In the genomic region with DNA sequence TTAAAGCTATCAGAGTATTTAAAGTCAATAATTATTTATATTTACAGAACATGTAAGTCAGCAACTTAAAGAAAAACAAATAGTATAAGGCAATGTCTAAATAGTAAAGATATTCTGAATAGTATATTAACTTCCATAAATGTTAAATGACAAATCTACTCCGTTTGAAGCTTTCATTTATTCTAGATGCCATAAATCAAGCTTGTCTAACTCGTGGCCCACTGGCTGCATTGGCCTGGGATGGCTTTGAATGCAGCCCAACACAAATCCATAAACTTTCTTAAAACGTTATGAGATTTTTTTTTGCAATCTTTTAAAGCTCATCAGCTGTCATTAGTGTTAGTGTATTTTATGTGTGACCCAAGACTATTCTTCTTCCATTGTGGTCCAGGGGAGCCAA, we compare ENCODE assay signal across 35 cellular contexts.
DNase-seq lines count a peak whose midpoint lies in the region; ATAC-seq and TF ChIP-seq lines count a peak whose summit lies in the region.
"Had no signal": no experiment of that assay in that cellular context is flagged by ENCODE, and none has a peak within 500 bp of the region (broad histone marks: within the 10 kb centered on the region; RNA-seq: fewer than 3 reads in every experiment).

No MANE protein-coding gene starts in this region.

- POLR2A ChIA-PET in HEK293T (lab: Yijun Ruan, JAX) (no interaction called here), MCF 10A (lab: Yijun Ruan, JAX) (no interaction called here)

- H3F3A ChIP-seq in SU-DHL-6 (ENCODE audit: insufficient read depth) = no peaks in the 10 kb centered on the region

- H3K27me3 Mint-ChIP-seq in MCF 10A (ENCODE audit: insufficient read depth, unreplicated experiment) = no peaks in the 10 kb centered on the region
- no peaks in the 10 kb centered on the region for H3K27me3 Mint-ChIP-seq in activated T-cell treated with anti-CD3 and anti-CD28 coated beads, Interleukin-2, amount 50 U/mL, for 72 hours (ENCODE audit: low read depth)
- H3K27me3 Mint-ChIP-seq: B cell; CD4-positive, alpha-beta memory T cell; CD4-positive, alpha-beta T cell; CD4-positive, CD25-positive, alpha-beta regulatory T cell; CD8-positive, alpha-beta memory T cell had no signal

- peaks cover 9% of the 10 kb centered on the region for H3K9me3 Mint-ChIP-seq in MCF 10A (ENCODE audit: unreplicated experiment)
- H3K9me3 Mint-ChIP-seq in activated T-cell treated with anti-CD3 and anti-CD28 coated beads, Interleukin-2, amount 50 U/mL, for 72 hours = peaks cover 6 to 13% of the 10 kb centered on the region in 2 donors

- H3K9me3 ChIP-seq in Karpas-422 (ENCODE audit: low read length) (peaks cover 7% of the 10 kb centered on the region; the same call in 1 of the 2 replicates), SU-DHL-6 (ENCODE audit: insufficient read depth, low read length) (no peaks in the 10 kb centered on the region)
- H3K9me3 ChIP-seq: A549, BE2C, BLaER1, Caco-2 had no signal

- intact Hi-C loops in MCF 10A (cut with micrococcal nuclease) = no loop called here

- H3K27ac ChIP-seq in Karpas-422 (ENCODE audit: low read length) (no peak overlapping the region), SU-DHL-6 (ENCODE audit: low read depth, low read length) (no peak overlapping the region)
- H3K27ac ChIP-seq: 22Rv1; A549; BLaER1; BLaER1 treated with 17β-estradiol and CSF1 and Interleukin-3, amounts not matched to agents 10 nM and 100 nM; C4-2B had no signal

- CTCF ChIA-PET in HEK293T (lab: Yijun Ruan, JAX) (no interaction called here), MCF 10A (lab: Yijun Ruan, JAX) (interaction anchor here (1.3 kb wide), 1 partner anchor 25 kb away, joined by 6 read pairs; no protein-coding TSS in a partner anchor)

- H3K36me3 ChIP-seq in Karpas-422 (ENCODE audit: insufficient read depth, low read length) (peaks cover 3% of the 10 kb centered on the region; the same call in 1 of the 2 replicates), SU-DHL-6 (ENCODE audit: low read length) (no peaks in the 10 kb centered on the region)
- H3K36me3 ChIP-seq: BE2C; BLaER1; BLaER1 treated with 17β-estradiol and CSF1 and Interleukin-3, amounts not matched to agents 10 nM and 100 nM had no signal

- no peaks in the 10 kb centered on the region for H3K36me3 Mint-ChIP-seq in MCF 10A (ENCODE audit: insufficient read depth, unreplicated experiment)
- H3K36me3 Mint-ChIP-seq in activated T-cell treated with anti-CD3 and anti-CD28 coated beads, Interleukin-2, amount 50 U/mL, for 72 hours (ENCODE audit: insufficient read depth in 2 of 2) = peaks cover 0 to 4% of the 10 kb centered on the region in 2 donors
- H3K36me3 Mint-ChIP-seq: CD14-positive monocyte; CD4-positive, alpha-beta memory T cell; CD4-positive, CD25-positive, alpha-beta regulatory T cell; CD8-positive, alpha-beta memory T cell; CD8-positive, alpha-beta T cell had no signal

- H4K20me1 ChIP-seq in Karpas-422 (ENCODE audit: insufficient read depth, low read depth, low read length) (no peaks in the 10 kb centered on the region), SU-DHL-6 (ENCODE audit: low read depth, low read length) (no peaks in the 10 kb centered on the region)
- H4K20me1 ChIP-seq: BLaER1; BLaER1 treated with 17β-estradiol and CSF1 and Interleukin-3, amounts not matched to agents 10 nM and 100 nM had no signal

- peak overlapping the region; percentile 77 for H2AFZ ChIP-seq in Karpas-422 (ENCODE audit: low read length)
- H2AFZ ChIP-seq in SU-DHL-6 (ENCODE audit: low read depth, low read length, severe bottlenecking) = peak overlapping the region; percentile 60

- BruUV-seq in MCF 10A (replicated peaks; lab: Mats Ljungman, UMichigan) = no TSS peak

- peak; percentile 35 for DNase-seq in NCI-H82 (lab: John Stamatoyannopoulos, UW)
- DNase-seq in NCI-H82 treated with DMSO at 0.1 percent for 48 hours (lab: John Stamatoyannopoulos, UW; ENCODE audit: unreplicated experiment) = no peak
- DNase-seq in HEK293T (ENCODE audit: extremely low spot score) = no peak
- DNase-seq in Karpas-422 = no peak
- no peak for DNase-seq in MCF 10A (ENCODE audit: unreplicated experiment)
- DNase-seq in activated T-cell treated with anti-CD3 and anti-CD28 coated beads, Interleukin-2, amount 50 U/mL, for 72 hours = no peak
- no peak for DNase-seq in stimulated activated CD4-positive, alpha-beta T cell treated with anti-CD3 and anti-CD28 coated beads, Interleukin-12 subunit alpha, Interleukin-12 subunit beta, amount 100 ng/mL, for 4 hours
- DNase-seq: 8988T; ACHN; AML-193; BE2C; C1 segment of cervical spinal cord; Caco-2; Calu3; CD4-positive, alpha-beta memory T cell; CD4-positive, alpha-beta T cell; CD4-positive, CD25-positive, alpha-beta regulatory T cell; CD8-positive, alpha-beta memory T cell; CD8-positive, alpha-beta T cell; COR-L47; DMS 273 treated with DMSO at 0.1 percent for 48 hours; DMS153; DMS53; DMS79; DMS79 treated with DMSO at 0.1 percent for 48 hours; DND-41; EL had no signal

- TF ChIP-seq CTCF in SU-DHL-6 (IDR thresholded peaks at IDR 0.05; ENCODE audit: insufficient read depth, low read length, poor library complexity, severe bottlenecking) (no peak), MCF 10A (IDR thresholded peaks at IDR 0.05; ENCODE audit: unreplicated experiment) (no peak)

- H3K79me2 ChIP-seq in Karpas-422 (ENCODE audit: low read length) (no peaks in the 10 kb centered on the region), SU-DHL-6 (ENCODE audit: insufficient read depth, low read length) (no peaks in the 10 kb centered on the region)

- H3K9me2 ChIP-seq in Karpas-422 (replicated peaks; ENCODE audit: insufficient read depth, low read length) (no peaks in the 10 kb centered on the region), SU-DHL-6 (replicated peaks; ENCODE audit: insufficient read depth, low read length) (no peaks in the 10 kb centered on the region)

- no peak overlapping the region for H3K9ac ChIP-seq in Karpas-422 (ENCODE audit: low read length)
- no peak overlapping the region for H3K9ac ChIP-seq in SU-DHL-6 (ENCODE audit: low read length)
- H3K9ac ChIP-seq: BLaER1; BLaER1 treated with 17β-estradiol and CSF1 and Interleukin-3, amounts not matched to agents 10 nM and 100 nM had no signal

- no peaks in the 10 kb centered on the region; the same call in 1 of the 2 replicates for H3K4me1 ChIP-seq in Karpas-422 (ENCODE audit: low read length)
- H3K4me1 ChIP-seq: A549; BE2C; BLaER1; BLaER1 treated with 17β-estradiol and CSF1 and Interleukin-3, amounts not matched to agents 10 nM and 100 nM; Caco-2 had no signal

- no peak overlapping the region for H3K27ac Mint-ChIP-seq in MCF 10A (ENCODE audit: low read depth, unreplicated experiment)
- no peak overlapping the region for H3K27ac Mint-ChIP-seq in activated T-cell treated with anti-CD3 and anti-CD28 coated beads, Interleukin-2, amount 50 U/mL, for 72 hours
- H3K27ac Mint-ChIP-seq: B cell; CD14-positive monocyte; CD4-positive, alpha-beta memory T cell; CD4-positive, alpha-beta T cell; CD4-positive, CD25-positive, alpha-beta regulatory T cell; CD8-positive, alpha-beta memory T cell; CD8-positive, alpha-beta T cell had no signal

- no peak for ATAC-seq in activated T-cell treated with anti-CD3 and anti-CD28 coated beads, Interleukin-2, amount 50 U/mL, for 72 hours (replicated peaks in 1 of 2)
- ATAC-seq: A549; CD8-positive, alpha-beta T cell had no signal

- H3K4me3 ChIP-seq in Karpas-422 (ENCODE audit: low read length) (no peak overlapping the region), SU-DHL-6 (ENCODE audit: insufficient read depth, low read length, poor library complexity, severe bottlenecking) (no peak overlapping the region)
- H3K4me3 ChIP-seq: A549; BLaER1; BLaER1 treated with 17β-estradiol and CSF1 and Interleukin-3, amounts not matched to agents 10 nM and 100 nM had no signal

- H3K4me1 Mint-ChIP-seq in MCF 10A (ENCODE audit: insufficient read depth, unreplicated experiment) = no peaks in the 10 kb centered on the region
- no peaks in the 10 kb centered on the region for H3K4me1 Mint-ChIP-seq in activated T-cell treated with anti-CD3 and anti-CD28 coated beads, Interleukin-2, amount 50 U/mL, for 72 hours (ENCODE audit: low read depth)
- H3K4me1 Mint-ChIP-seq: B cell; CD14-positive monocyte; CD4-positive, alpha-beta memory T cell; CD4-positive, CD25-positive, alpha-beta regulatory T cell; CD8-positive, alpha-beta memory T cell had no signal

- H3K4me3 Mint-ChIP-seq in MCF 10A (ENCODE audit: unreplicated experiment) = no peak overlapping the region
- no peak overlapping the region for H3K4me3 Mint-ChIP-seq in activated T-cell treated with anti-CD3 and anti-CD28 coated beads, Interleukin-2, amount 50 U/mL, for 72 hours
- H3K4me3 Mint-ChIP-seq: B cell; CD14-positive monocyte; CD4-positive, alpha-beta memory T cell; CD4-positive, alpha-beta T cell; CD4-positive, CD25-positive, alpha-beta regulatory T cell; CD8-positive, alpha-beta memory T cell; CD8-positive, alpha-beta T cell had no signal

- H3K4me2 ChIP-seq in Karpas-422 (ENCODE audit: low read depth, low read length, poor library complexity, severe bottlenecking) (no peak overlapping the region), SU-DHL-6 (ENCODE audit: low read depth, low read length, poor library complexity, severe bottlenecking) (no peak overlapping the region)
- H3K4me2 ChIP-seq: A549; BLaER1; BLaER1 treated with 17β-estradiol and CSF1 and Interleukin-3, amounts not matched to agents 10 nM and 100 nM had no signal

- H3K27me3 ChIP-seq in Karpas-422 (ENCODE audit: low read length) = no peaks in the 10 kb centered on the region
- no peaks in the 10 kb centered on the region for H3K27me3 ChIP-seq in SU-DHL-6 (ENCODE audit: low read length)
- H3K27me3 ChIP-seq: BE2C; BLaER1; BLaER1 treated with 17β-estradiol and CSF1 and Interleukin-3, amounts not matched to agents 10 nM and 100 nM had no signal

TF ChIP-seq in HEK293T, 16 proteins besides CTCF, POLR2A, EP300 and RAD21:
- no peak for TF ChIP-seq BHLHE40 (IDR thresholded peaks at IDR 0.05; ENCODE audit: borderline replicate concordance)
- no peak for TF ChIP-seq FOXM1 (IDR thresholded peaks at IDR 0.05; ENCODE audit: borderline replicate concordance)
- no peak for TF ChIP-seq FOXA1 (IDR thresholded peaks at IDR 0.05)
- TF ChIP-seq ZNF384 (IDR thresholded peaks at IDR 0.05) = no peak
- no peak for TF ChIP-seq SUZ12 (IDR thresholded peaks at IDR 0.05)
- TF ChIP-seq TARDBP (IDR thresholded peaks at IDR 0.05) = no peak
- TF ChIP-seq, protein P1, sequence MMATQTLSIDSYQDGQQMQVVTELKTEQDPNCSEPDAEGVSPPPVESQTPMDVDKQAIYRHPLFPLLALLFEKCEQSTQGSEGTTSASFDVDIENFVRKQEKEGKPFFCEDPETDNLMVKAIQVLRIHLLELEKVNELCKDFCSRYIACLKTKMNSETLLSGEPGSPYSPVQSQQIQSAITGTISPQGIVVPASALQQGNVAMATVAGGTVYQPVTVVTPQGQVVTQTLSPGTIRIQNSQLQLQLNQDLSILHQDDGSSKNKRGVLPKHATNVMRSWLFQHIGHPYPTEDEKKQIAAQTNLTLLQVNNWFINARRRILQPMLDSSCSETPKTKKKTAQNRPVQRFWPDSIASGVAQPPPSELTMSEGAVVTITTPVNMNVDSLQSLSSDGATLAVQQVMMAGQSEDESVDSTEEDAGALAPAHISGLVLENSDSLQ (IDR thresholded peaks at IDR 0.05) = peak; percentile 78
